Comparison of ENCODE assay signal across 17 cellular contexts in genomic region chr5:39113354-39113953, GRCh38. TPM values are rescaled to one million over a fixed set of nuclear protein-coding genes. Genes with fewer than 3 reads are reported as not detected.
DNase-seq lines count a peak whose midpoint lies in the region; ATAC-seq, FAIRE-seq and TF ChIP-seq lines count a peak whose summit lies in the region.
"Had no signal": no experiment of that assay in that cellular context is flagged by ENCODE, and none has a peak within 500 bp of the region (broad histone marks: within the 10 kb centered on the region; RNA-seq: fewer than 3 reads in every experiment).

No MANE protein-coding gene starts in this region.

- no peaks in the 10 kb centered on the region for H3K9me3 Mint-ChIP-seq in activated T-cell treated with anti-CD3 and anti-CD28 coated beads, Interleukin-2, amount 50 U/mL, for 24 hours
- no peaks in the 10 kb centered on the region for H3K9me3 Mint-ChIP-seq in astrocyte (ENCODE audit: unreplicated experiment)
- H3K9me3 Mint-ChIP-seq: CD8-positive, alpha-beta memory T cell had no signal

- no peaks in the 10 kb centered on the region for H4K20me1 ChIP-seq in astrocyte (ENCODE audit: insufficient read depth, low read length)
- H4K20me1 ChIP-seq: BLaER1 had no signal

- no peaks in the 10 kb centered on the region for H3K79me2 ChIP-seq in astrocyte (ENCODE audit: insufficient read depth, low read length)

- no peaks in the 10 kb centered on the region for H3K9me3 ChIP-seq in astrocyte (ENCODE audit: insufficient read depth, low read depth, low read length)
- no peaks in the 10 kb centered on the region for H3K9me3 ChIP-seq in gastrocnemius medialis
- H3K9me3 ChIP-seq: BLaER1, SJSA1 had no signal

- FAIRE-seq in HTR-8/SVneo (lab: Jason Lieb, UNC) (peak; percentile 83), astrocyte (lab: Jason Lieb, UNC) (no peak)

- in situ Hi-C loops in gastrocnemius medialis (cut with MboI; ENCODE audit: low sequenced_read_pairs in 4 of 4) = no loop called here

- H3K36me3 ChIP-seq in astrocyte (ENCODE audit: insufficient read depth, low read length) = no peaks in the 10 kb centered on the region
- no peaks in the 10 kb centered on the region for H3K36me3 ChIP-seq in gastrocnemius medialis
- H3K36me3 ChIP-seq: BLaER1, SJSA1 had no signal

- H3K27ac ChIP-seq in astrocyte (ENCODE audit: low read depth, low read length) (no peak overlapping the region), gastrocnemius medialis (no peak overlapping the region)
- H3K27ac ChIP-seq: BLaER1, SJSA1 had no signal

- H3K4me1 Mint-ChIP-seq in activated T-cell treated with anti-CD3 and anti-CD28 coated beads, Interleukin-2, amount 50 U/mL, for 24 hours (ENCODE audit: low read depth) = peaks cover 52% of the 10 kb centered on the region
- H3K4me1 Mint-ChIP-seq in astrocyte (ENCODE audit: low read depth, unreplicated experiment) = peaks cover 3% of the 10 kb centered on the region

- H3K4me1 ChIP-seq in astrocyte (ENCODE audit: insufficient read depth, low read length) (no peaks in the 10 kb centered on the region), gastrocnemius medialis (peaks cover 0 to 2% of the 10 kb centered on the region in 2 donors)
- H3K4me1 ChIP-seq: BLaER1, SJSA1 had no signal

- H3K27me3 ChIP-seq in astrocyte (ENCODE audit: insufficient read depth, low read length) = no peaks in the 10 kb centered on the region
- H3K27me3 ChIP-seq in gastrocnemius medialis = no peaks in the 10 kb centered on the region
- H3K27me3 ChIP-seq: BLaER1, SJSA1 had no signal

- no peak overlapping the region for H3K4me2 ChIP-seq in astrocyte (ENCODE audit: low read length)
- H3K4me2 ChIP-seq: BLaER1 had no signal

- ATAC-seq in gastrocnemius medialis = no peak
- ATAC-seq: Panc1 had no signal

- TF ChIP-seq POLR2A in gastrocnemius medialis (IDR thresholded peaks at IDR 0.05) = no peak

- TF ChIP-seq CTCF in astrocyte (IDR thresholded peaks at IDR 0.05; ENCODE audit: insufficient read depth, low read depth, low read length) = no peak
- no peak for TF ChIP-seq CTCF in gastrocnemius medialis (IDR thresholded peaks at IDR 0.05 in 4 of 5, conservative IDR thresholded peaks at IDR 0.05 in 1 of 5)

- no peak overlapping the region for H2AFZ ChIP-seq in astrocyte (ENCODE audit: low read depth, low read length)

- H3K27ac Mint-ChIP-seq in activated T-cell treated with anti-CD3 and anti-CD28 coated beads, Interleukin-2, amount 50 U/mL, for 24 hours = peak overlapping the region; percentile 66
- no peak overlapping the region for H3K27ac Mint-ChIP-seq in astrocyte (ENCODE audit: unreplicated experiment)

- intact Hi-C loops in gastrocnemius medialis (cut with DNase I; ENCODE audit: low total_unique reads) = no loop called here

- no peak overlapping the region for H3K4me3 Mint-ChIP-seq in activated T-cell treated with anti-CD3 and anti-CD28 coated beads, Interleukin-2, amount 50 U/mL, for 24 hours
- H3K4me3 Mint-ChIP-seq in astrocyte (ENCODE audit: unreplicated experiment) = no peak overlapping the region
- H3K4me3 Mint-ChIP-seq: CD8-positive, alpha-beta memory T cell had no signal

- H3K4me3 ChIP-seq in astrocyte (ENCODE audit: insufficient read depth, low read depth, low read length) (no peak overlapping the region), gastrocnemius medialis (no peak overlapping the region)
- H3K4me3 ChIP-seq: BLaER1, SJSA1 had no signal

- peaks cover 81% of the 10 kb centered on the region for H3K36me3 Mint-ChIP-seq in activated T-cell treated with anti-CD3 and anti-CD28 coated beads, Interleukin-2, amount 50 U/mL, for 24 hours (ENCODE audit: low read depth)
- H3K36me3 Mint-ChIP-seq in astrocyte (ENCODE audit: low read depth, unreplicated experiment) = no peaks in the 10 kb centered on the region

- DNase-seq in activated T-cell treated with anti-CD3 and anti-CD28 coated beads, Interleukin-2, amount 50 U/mL, for 24 hours = no peak
- no peak for DNase-seq in activated T-cell treated with anti-CD3 and anti-CD28 coated beads, Interleukin-2, amount 50 U/mL, for 1 hour
- no peak for DNase-seq in HTR-8/SVneo (ENCODE audit: insufficient read length, low spot score)
- DNase-seq in astrocyte (ENCODE audit: low read depth) = peak; percentile 4
- peak; percentile 45 for DNase-seq in renal cortical epithelial cell (ENCODE audit: low read depth)
- DNase-seq in AML-193 (lab: John Stamatoyannopoulos, UW) = no peak
- DNase-seq in NK-92 treated with Interleukin-12 subunit alpha and Interleukin-12 subunit beta, amount 100 ng/mL, for 24 hours (lab: John Stamatoyannopoulos, UW) = no peak
- DNase-seq in gastrocnemius medialis = no peak
- DNase-seq: CD8-positive, alpha-beta memory T cell; NCI-H1417 treated with DMSO at 0.1 percent for 48 hours; NCI-H1930; NCI-H226; NCI-H524; NCI-H82 had no signal

- H3K27me3 Mint-ChIP-seq in activated T-cell treated with anti-CD3 and anti-CD28 coated beads, Interleukin-2, amount 50 U/mL, for 24 hours = no peaks in the 10 kb centered on the region
- no peaks in the 10 kb centered on the region for H3K27me3 Mint-ChIP-seq in astrocyte (ENCODE audit: low read depth, unreplicated experiment)
- H3K27me3 Mint-ChIP-seq: CD8-positive, alpha-beta memory T cell had no signal

- H3K9ac ChIP-seq in astrocyte (ENCODE audit: low read length) = no peak overlapping the region
- H3K9ac ChIP-seq: BLaER1 had no signal

RNA-seq across cellular contexts. Expression of gene RICTOR, which starts 39.3 kb away (rescaled TPM):
- total RNA-seq in astrocyte (38.2 and 43.2 TPM in 2 replicates), renal cortical epithelial cell (33.0 and 42.5 TPM in 2 replicates), gastrocnemius medialis (10 to 100 TPM; 28.9 to 56.9 (median 37.0) TPM)

Comparison
In these comparisons a context has a peak if more than half of its experiments do, and no peak if none do; other contexts are left out.
1. DNase-seq: peak in astrocyte (single experiment) and renal cortical epithelial cell (single experiment); none in activated T-cell treated with anti-CD3 and anti-CD28 coated beads, Interleukin-2, amount 50 U/mL, for 24 hours (single experiment), activated T-cell treated with anti-CD3 and anti-CD28 coated beads, Interleukin-2, amount 50 U/mL, for 1 hour (single experiment), HTR-8/SVneo (single experiment), AML-193 (0 of 2), NK-92 treated with Interleukin-12 subunit alpha and Interleukin-12 subunit beta, amount 100 ng/mL, for 24 hours (single experiment) and gastrocnemius medialis (0 of 2).